17 cellular contexts compared by ENCODE assay signal in genomic region chr10:27547047-27547446, GRCh38. TPM values are rescaled to one million over a fixed set of nuclear protein-coding genes. Genes with fewer than 3 reads are reported as not detected.
DNase-seq lines count a peak whose midpoint lies in the region; ATAC-seq and TF ChIP-seq lines count a peak whose summit lies in the region.
"Had no signal": no experiment of that assay in that cellular context is flagged by ENCODE, and none has a peak within 500 bp of the region (broad histone marks: within the 10 kb centered on the region; RNA-seq: fewer than 3 reads in every experiment).

No MANE protein-coding gene starts in this region.

- no TSS peak for BruUV-seq in mammary epithelial cell (replicated peaks; lab: Mats Ljungman, UMichigan)

- no peak overlapping the region for H3K9ac ChIP-seq in mammary epithelial cell (ENCODE audit: insufficient read depth, low read length)
- H3K9ac ChIP-seq: BLaER1 treated with 17β-estradiol and CSF1 and Interleukin-3, amounts not matched to agents 10 nM and 100 nM; GM23248 had no signal

- no peak overlapping the region for H2AFZ ChIP-seq in mammary epithelial cell (ENCODE audit: low read depth, low read length)
- H2AFZ ChIP-seq: GM23248 had no signal

- no peaks in the 10 kb centered on the region for H3K9me3 Mint-ChIP-seq in WTC11
- no peaks in the 10 kb centered on the region for H3K9me3 Mint-ChIP-seq in nephron progenitor cell
- H3K9me3 Mint-ChIP-seq in activated CD4-positive, alpha-beta T cell treated with anti-CD3 and anti-CD28 coated beads, Interleukin-2, amount 10 ng/mL, durations not matched to agents 24 days and 14 days, result no peaks in the 10 kb centered on the region
- H3K9me3 Mint-ChIP-seq: CD4-positive, alpha-beta T cell had no signal

- H3K27ac ChIP-seq in breast epithelium, result peak overlapping the region; percentile 35 to 49
- H3K27ac ChIP-seq in mammary epithelial cell (ENCODE audit: insufficient read depth, low read depth, low read length), result no peak overlapping the region
- H3K27ac ChIP-seq in C4-2B, result peak overlapping the region; percentile 69
- H3K27ac ChIP-seq: BLaER1 treated with 17β-estradiol and CSF1 and Interleukin-3, amounts not matched to agents 10 nM and 100 nM; GM23248; HL-60 had no signal

- intact Hi-C loops in breast epithelium (cut with DNase I; ENCODE audit: low total_unique reads), result no loop called here
- intact Hi-C loops in mammary epithelial cell (cut with micrococcal nuclease), result no loop called here
- intact Hi-C loops in activated CD4-positive, alpha-beta T cell treated with anti-CD3 and anti-CD28 coated beads, Interleukin-2, amount 10 ng/mL, durations not matched to agents 24 days and 14 days (cut with micrococcal nuclease), result no loop called here

- POLR2A ChIA-PET in WTC11 (lab: Charles Lee), result no interaction called here

- no peak for DNase-seq in breast epithelium (ENCODE audit: low spot score in 2 of 2)
- no peak for DNase-seq in mammary epithelial cell
- no peak for DNase-seq in WTC11 (ENCODE audit: low spot score)
- no peak for DNase-seq in nephron progenitor cell
- DNase-seq in CD1c-positive myeloid dendritic cell (ENCODE audit: extremely low spot score), result no peak
- no peak for DNase-seq in activated CD4-positive, alpha-beta T cell treated with anti-CD3 and anti-CD28 coated beads, Interleukin-2, amount 10 ng/mL, durations not matched to agents 24 days and 14 days
- DNase-seq: Caco-2; CD4-positive, alpha-beta T cell; DMS79 treated with DMSO at 0.1 percent for 48 hours; GF-D8; GM23248 had no signal

- no peak overlapping the region for H3K4me3 ChIP-seq in breast epithelium
- H3K4me3 ChIP-seq in mammary epithelial cell (replicated peaks in 1 of 3; ENCODE audit: insufficient read depth in 1 of 3, low read depth in 2 of 3, low read length in 3 of 3), result no peak overlapping the region
- H3K4me3 ChIP-seq: BLaER1 treated with 17β-estradiol and CSF1 and Interleukin-3, amounts not matched to agents 10 nM and 100 nM; GM23248; HAP-1 had no signal

- H4K20me1 ChIP-seq in mammary epithelial cell (ENCODE audit: insufficient read depth, low read length), result no peaks in the 10 kb centered on the region
- H4K20me1 ChIP-seq: BLaER1 treated with 17β-estradiol and CSF1 and Interleukin-3, amounts not matched to agents 10 nM and 100 nM had no signal

- WGBS in mammary epithelial cell (ENCODE audit: low coverage, missing lambda C conversion rate), result 98% methylated on average over 2 of the region's 2 CpGs

- CTCF ChIA-PET in mammary epithelial cell (lab: Charles Lee; ENCODE audit: low non-redundant PET) (no interaction called here), WTC11 (lab: Charles Lee) (no interaction called here)

- no peaks in the 10 kb centered on the region for H3K27me3 Mint-ChIP-seq in WTC11 (ENCODE audit: low read depth)
- H3K27me3 Mint-ChIP-seq in nephron progenitor cell (ENCODE audit: low read depth, poor library complexity), result no peaks in the 10 kb centered on the region
- no peaks in the 10 kb centered on the region for H3K27me3 Mint-ChIP-seq in activated CD4-positive, alpha-beta T cell treated with anti-CD3 and anti-CD28 coated beads, Interleukin-2, amount 10 ng/mL, durations not matched to agents 24 days and 14 days
- H3K27me3 Mint-ChIP-seq: B cell; CD4-positive, alpha-beta T cell had no signal

- dilution Hi-C loops in mammary epithelial cell (cut with HindIII; ENCODE audit: low sequenced_read_pairs), result no loop called here

- H3K36me3 ChIP-seq in breast epithelium (no peaks in the 10 kb centered on the region), mammary epithelial cell (ENCODE audit: insufficient read depth, low read length) (peaks cover 2% of the 10 kb centered on the region)

- H3K9me3 ChIP-seq in breast epithelium (no peaks in the 10 kb centered on the region), mammary epithelial cell (replicated peaks; ENCODE audit: insufficient read depth, low read length) (no peaks in the 10 kb centered on the region)
- H3K9me3 ChIP-seq: BLaER1 treated with 17β-estradiol and CSF1 and Interleukin-3, amounts not matched to agents 10 nM and 100 nM; Caco-2; HAP-1 had no signal

- H3K4me1 ChIP-seq in breast epithelium, result no peaks in the 10 kb centered on the region
- H3K4me1 ChIP-seq in mammary epithelial cell (ENCODE audit: insufficient read depth, low read length), result peaks cover 8% of the 10 kb centered on the region
- H3K4me1 ChIP-seq: HAP-1 had no signal

- no peak for TF ChIP-seq POLR2A in breast epithelium (IDR thresholded peaks at IDR 0.05)

- no peak for TF ChIP-seq CTCF in breast epithelium (IDR thresholded peaks at IDR 0.05)
- TF ChIP-seq CTCF in mammary epithelial cell (conservative IDR thresholded peaks at IDR 0.05 in 1 of 2, IDR thresholded peaks at IDR 0.05 in 1 of 2; ENCODE audit: extremely low read depth in 1 of 2, insufficient read depth in 1 of 2, low read depth in 1 of 2, low read length in 2 of 2), result no peak
- TF ChIP-seq CTCF in C4-2B (conservative IDR thresholded peaks at IDR 0.05), result no peak
- no peak for TF ChIP-seq CTCF in WTC11 (IDR thresholded peaks at IDR 0.05)
- TF ChIP-seq CTCF in nephron progenitor cell (IDR thresholded peaks at IDR 0.05), result no peak

- H3K27me3 ChIP-seq in breast epithelium, result no peaks in the 10 kb centered on the region
- no peaks in the 10 kb centered on the region for H3K27me3 ChIP-seq in mammary epithelial cell (ENCODE audit: insufficient read depth, low read length)
- H3K27me3 ChIP-seq: BLaER1 treated with 17β-estradiol and CSF1 and Interleukin-3, amounts not matched to agents 10 nM and 100 nM had no signal

- peaks cover 8% of the 10 kb centered on the region for H3K36me3 Mint-ChIP-seq in WTC11
- H3K36me3 Mint-ChIP-seq in nephron progenitor cell (ENCODE audit: low read depth), result peaks cover 16% of the 10 kb centered on the region
- H3K36me3 Mint-ChIP-seq in activated CD4-positive, alpha-beta T cell treated with anti-CD3 and anti-CD28 coated beads, Interleukin-2, amount 10 ng/mL, durations not matched to agents 24 days and 14 days (ENCODE audit: low read depth), result peaks cover 15% of the 10 kb centered on the region

- H3K4me3 Mint-ChIP-seq in WTC11 (no peak overlapping the region), nephron progenitor cell (no peak overlapping the region)
- no peak overlapping the region for H3K4me3 Mint-ChIP-seq in activated CD4-positive, alpha-beta T cell treated with anti-CD3 and anti-CD28 coated beads, Interleukin-2, amount 10 ng/mL, durations not matched to agents 24 days and 14 days
- H3K4me3 Mint-ChIP-seq: B cell; CD4-positive, alpha-beta T cell had no signal

- H3K79me2 ChIP-seq in mammary epithelial cell (ENCODE audit: insufficient read depth, low read length), result no peaks in the 10 kb centered on the region

- ATAC-seq in WTC11 (no peak), GM18511 (IDR thresholded peaks at IDR 0.05; ENCODE audit: unreplicated experiment) (no peak)

- H3K4me2 ChIP-seq in mammary epithelial cell (ENCODE audit: insufficient read depth, low read depth, low read length), result no peak overlapping the region
- H3K4me2 ChIP-seq: BLaER1 treated with 17β-estradiol and CSF1 and Interleukin-3, amounts not matched to agents 10 nM and 100 nM had no signal

- H3K4me1 Mint-ChIP-seq in WTC11 (peaks cover 8% of the 10 kb centered on the region), nephron progenitor cell (no peaks in the 10 kb centered on the region)
- H3K4me1 Mint-ChIP-seq in activated CD4-positive, alpha-beta T cell treated with anti-CD3 and anti-CD28 coated beads, Interleukin-2, amount 10 ng/mL, durations not matched to agents 24 days and 14 days, result peaks cover 4% of the 10 kb centered on the region
- H3K4me1 Mint-ChIP-seq: B cell had no signal

- H3K27ac Mint-ChIP-seq in WTC11 (peak overlapping the region; percentile 38; the same call in 1 of the 2 replicates), nephron progenitor cell (peak overlapping the region; percentile 49)
- no peak overlapping the region for H3K27ac Mint-ChIP-seq in activated CD4-positive, alpha-beta T cell treated with anti-CD3 and anti-CD28 coated beads, Interleukin-2, amount 10 ng/mL, durations not matched to agents 24 days and 14 days
- H3K27ac Mint-ChIP-seq: B cell; CD4-positive, alpha-beta T cell had no signal

- in situ Hi-C loops in mammary epithelial cell (cut with MboI; ENCODE audit: low sequenced_read_pairs in 2 of 2), result loop anchor here in 1 of 2 donors (10.0 kb wide), 1 partner anchor 102 kb away; no protein-coding TSS in a partner anchor

TF ChIP-seq in WTC11, 78 proteins besides CTCF, POLR2A, EP300 and RAD21 (continues in another document):
- TF ChIP-seq, protein P1, sequence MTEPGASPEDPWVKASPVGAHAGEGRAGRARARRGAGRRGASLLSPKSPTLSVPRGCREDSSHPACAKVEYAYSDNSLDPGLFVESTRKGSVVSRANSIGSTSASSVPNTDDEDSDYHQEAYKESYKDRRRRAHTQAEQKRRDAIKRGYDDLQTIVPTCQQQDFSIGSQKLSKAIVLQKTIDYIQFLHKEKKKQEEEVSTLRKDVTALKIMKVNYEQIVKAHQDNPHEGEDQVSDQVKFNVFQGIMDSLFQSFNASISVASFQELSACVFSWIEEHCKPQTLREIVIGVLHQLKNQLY (CRISPR knock-in tag; IDR thresholded peaks at IDR 0.05), result no peak
- TF ChIP-seq, protein P2, sequence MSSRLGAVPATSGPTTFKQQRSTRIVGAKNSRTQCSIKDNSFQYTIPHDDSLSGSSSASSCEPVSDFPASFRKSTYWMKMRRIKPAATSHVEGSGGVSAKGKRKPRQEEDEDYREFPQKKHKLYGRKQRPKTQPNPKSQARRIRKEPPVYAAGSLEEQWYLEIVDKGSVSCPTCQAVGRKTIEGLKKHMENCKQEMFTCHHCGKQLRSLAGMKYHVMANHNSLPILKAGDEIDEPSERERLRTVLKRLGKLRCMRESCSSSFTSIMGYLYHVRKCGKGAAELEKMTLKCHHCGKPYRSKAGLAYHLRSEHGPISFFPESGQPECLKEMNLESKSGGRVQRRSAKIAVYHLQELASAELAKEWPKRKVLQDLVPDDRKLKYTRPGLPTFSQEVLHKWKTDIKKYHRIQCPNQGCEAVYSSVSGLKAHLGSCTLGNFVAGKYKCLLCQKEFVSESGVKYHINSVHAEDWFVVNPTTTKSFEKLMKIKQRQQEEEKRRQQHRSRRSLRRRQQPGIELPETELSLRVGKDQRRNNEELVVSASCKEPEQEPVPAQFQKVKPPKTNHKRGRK (CRISPR knock-in tag; IDR thresholded peaks at IDR 0.05; ENCODE audit: borderline replicate concordance), result no peak
- TF ChIP-seq NFE2L1 (CRISPR knock-in tag; IDR thresholded peaks at IDR 0.05) (no peak), ZNF396 (CRISPR knock-in tag; IDR thresholded peaks at IDR 0.05; ENCODE audit: borderline replicate concordance) (no peak), CREB1 (CRISPR knock-in tag; IDR thresholded peaks at IDR 0.05) (no peak)

RNA-seq across cellular contexts. Expression of gene RAB18, which starts 42.9 kb away (rescaled TPM):
- 10 to 100 TPM; 40.3 to 68.6 (median 43.4) TPM for total RNA-seq in breast epithelium
- total RNA-seq in mammary epithelial cell, result 100 to 1,000 TPM in 1 of 2 donors, 10 to 100 TPM in 1; 75.3 to 164 TPM
- 34.8 TPM for polyA plus RNA-seq in mammary epithelial cell
- 41.3 TPM for polyA minus RNA-seq in mammary epithelial cell
- 61.1 to 71.4 TPM (median 65.7 TPM) in 3 replicates for total RNA-seq in WTC11 (2021)
- total RNA-seq in activated CD4-positive, alpha-beta T cell treated with anti-CD3 and anti-CD28 coated beads, Interleukin-2, amount 10 ng/mL, durations not matched to agents 24 days and 14 days, result 55.4 and 58.3 TPM in 2 replicates
